1 cellular context compared by ENCODE assay signal in genomic region chr22:25453058-25453457, GRCh38.
TF ChIP-seq lines count a peak whose summit lies in the region.

No MANE protein-coding gene starts in this region.

TF ChIP-seq in K562, 482 proteins besides CTCF, POLR2A, EP300 and RAD21:
- TF ChIP-seq, protein P1, sequence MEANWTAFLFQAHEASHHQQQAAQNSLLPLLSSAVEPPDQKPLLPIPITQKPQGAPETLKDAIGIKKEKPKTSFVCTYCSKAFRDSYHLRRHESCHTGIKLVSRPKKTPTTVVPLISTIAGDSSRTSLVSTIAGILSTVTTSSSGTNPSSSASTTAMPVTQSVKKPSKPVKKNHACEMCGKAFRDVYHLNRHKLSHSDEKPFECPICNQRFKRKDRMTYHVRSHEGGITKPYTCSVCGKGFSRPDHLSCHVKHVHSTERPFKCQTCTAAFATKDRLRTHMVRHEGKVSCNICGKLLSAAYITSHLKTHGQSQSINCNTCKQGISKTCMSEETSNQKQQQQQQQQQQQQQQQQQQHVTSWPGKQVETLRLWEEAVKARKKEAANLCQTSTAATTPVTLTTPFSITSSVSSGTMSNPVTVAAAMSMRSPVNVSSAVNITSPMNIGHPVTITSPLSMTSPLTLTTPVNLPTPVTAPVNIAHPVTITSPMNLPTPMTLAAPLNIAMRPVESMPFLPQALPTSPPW (CRISPR knock-in tag; IDR thresholded peaks at IDR 0.05) = no peak
- TF ChIP-seq BCOR (IDR thresholded peaks at IDR 0.05) (no peak), DACH1 (IDR thresholded peaks at IDR 0.05; ENCODE audit: partially characterized antibody) (peak; percentile 97), FOS (IDR thresholded peaks at IDR 0.05; ENCODE audit: extremely low read depth, insufficient read length) (no peak), ZC3H8 (IDR thresholded peaks at IDR 0.05) (no peak), ZNF551 (CRISPR knock-in tag; IDR thresholded peaks at IDR 0.05) (no peak), GATAD2B (IDR thresholded peaks at IDR 0.05; ENCODE audit: borderline replicate concordance) (0 out of 2 replicates have a peak, but pooled peaks have one; percentile 25), MCM2 (IDR thresholded peaks at IDR 0.05; ENCODE audit: low read depth) (no peak), PHF21A (IDR thresholded peaks at IDR 0.05; ENCODE audit: borderline replicate concordance, low read depth) (no peak), XRCC5 (IDR thresholded peaks at IDR 0.05; ENCODE audit: low read depth, low read length) (no peak), ETV1 (tag; conservative IDR thresholded peaks at IDR 0.05; ENCODE audit: low read depth) (no peak)
- TF ChIP-seq, protein P2, sequence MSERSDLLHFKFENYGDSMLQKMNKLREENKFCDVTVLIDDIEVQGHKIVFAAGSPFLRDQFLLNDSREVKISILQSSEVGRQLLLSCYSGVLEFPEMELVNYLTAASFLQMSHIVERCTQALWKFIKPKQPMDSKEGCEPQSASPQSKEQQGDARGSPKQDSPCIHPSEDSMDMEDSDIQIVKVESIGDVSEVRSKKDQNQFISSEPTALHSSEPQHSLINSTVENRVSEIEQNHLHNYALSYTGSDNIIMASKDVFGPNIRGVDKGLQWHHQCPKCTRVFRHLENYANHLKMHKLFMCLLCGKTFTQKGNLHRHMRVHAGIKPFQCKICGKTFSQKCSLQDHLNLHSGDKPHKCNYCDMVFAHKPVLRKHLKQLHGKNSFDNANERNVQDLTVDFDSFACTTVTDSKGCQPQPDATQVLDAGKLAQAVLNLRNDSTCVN (CRISPR knock-in tag; IDR thresholded peaks at IDR 0.05) = no peak
- TF ChIP-seq, protein P3, sequence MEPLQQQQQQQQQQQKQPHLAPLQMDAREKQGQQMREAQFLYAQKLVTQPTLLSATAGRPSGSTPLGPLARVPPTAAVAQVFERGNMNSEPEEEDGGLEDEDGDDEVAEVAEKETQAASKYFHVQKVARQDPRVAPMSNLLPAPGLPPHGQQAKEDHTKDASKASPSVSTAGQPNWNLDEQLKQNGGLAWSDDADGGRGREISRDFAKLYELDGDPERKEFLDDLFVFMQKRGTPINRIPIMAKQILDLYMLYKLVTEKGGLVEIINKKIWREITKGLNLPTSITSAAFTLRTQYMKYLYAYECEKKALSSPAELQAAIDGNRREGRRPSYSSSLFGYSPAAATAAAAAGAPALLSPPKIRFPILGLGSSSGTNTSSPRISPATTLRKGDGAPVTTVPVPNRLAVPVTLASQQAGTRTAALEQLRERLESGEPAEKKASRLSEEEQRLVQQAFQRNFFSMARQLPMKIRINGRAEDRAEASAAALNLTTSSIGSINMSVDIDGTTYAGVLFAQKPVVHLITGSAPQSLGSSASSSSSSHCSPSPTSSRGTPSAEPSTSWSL (CRISPR knock-in tag; IDR thresholded peaks at IDR 0.05; ENCODE audit: borderline replicate concordance) = no peak
- TF ChIP-seq, protein P4, sequence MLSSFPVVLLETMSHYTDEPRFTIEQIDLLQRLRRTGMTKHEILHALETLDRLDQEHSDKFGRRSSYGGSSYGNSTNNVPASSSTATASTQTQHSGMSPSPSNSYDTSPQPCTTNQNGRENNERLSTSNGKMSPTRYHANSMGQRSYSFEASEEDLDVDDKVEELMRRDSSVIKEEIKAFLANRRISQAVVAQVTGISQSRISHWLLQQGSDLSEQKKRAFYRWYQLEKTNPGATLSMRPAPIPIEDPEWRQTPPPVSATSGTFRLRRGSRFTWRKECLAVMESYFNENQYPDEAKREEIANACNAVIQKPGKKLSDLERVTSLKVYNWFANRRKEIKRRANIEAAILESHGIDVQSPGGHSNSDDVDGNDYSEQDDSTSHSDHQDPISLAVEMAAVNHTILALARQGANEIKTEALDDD (IDR thresholded peaks at IDR 0.05) = no peak
- TF ChIP-seq, protein P5, sequence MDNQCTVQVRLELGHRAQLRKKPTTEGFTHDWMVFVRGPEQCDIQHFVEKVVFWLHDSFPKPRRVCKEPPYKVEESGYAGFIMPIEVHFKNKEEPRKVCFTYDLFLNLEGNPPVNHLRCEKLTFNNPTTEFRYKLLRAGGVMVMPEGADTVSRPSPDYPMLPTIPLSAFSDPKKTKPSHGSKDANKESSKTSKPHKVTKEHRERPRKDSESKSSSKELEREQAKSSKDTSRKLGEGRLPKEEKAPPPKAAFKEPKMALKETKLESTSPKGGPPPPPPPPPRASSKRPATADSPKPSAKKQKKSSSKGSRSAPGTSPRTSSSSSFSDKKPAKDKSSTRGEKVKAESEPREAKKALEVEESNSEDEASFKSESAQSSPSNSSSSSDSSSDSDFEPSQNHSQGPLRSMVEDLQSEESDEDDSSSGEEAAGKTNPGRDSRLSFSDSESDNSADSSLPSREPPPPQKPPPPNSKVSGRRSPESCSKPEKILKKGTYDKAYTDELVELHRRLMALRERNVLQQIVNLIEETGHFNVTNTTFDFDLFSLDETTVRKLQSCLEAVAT (IDR thresholded peaks at IDR 0.05) = no peak
TF ChIP-seq in K562: peak in this region for 2.
